1 cellular context compared by ENCODE assay signal in the genomic region with DNA sequence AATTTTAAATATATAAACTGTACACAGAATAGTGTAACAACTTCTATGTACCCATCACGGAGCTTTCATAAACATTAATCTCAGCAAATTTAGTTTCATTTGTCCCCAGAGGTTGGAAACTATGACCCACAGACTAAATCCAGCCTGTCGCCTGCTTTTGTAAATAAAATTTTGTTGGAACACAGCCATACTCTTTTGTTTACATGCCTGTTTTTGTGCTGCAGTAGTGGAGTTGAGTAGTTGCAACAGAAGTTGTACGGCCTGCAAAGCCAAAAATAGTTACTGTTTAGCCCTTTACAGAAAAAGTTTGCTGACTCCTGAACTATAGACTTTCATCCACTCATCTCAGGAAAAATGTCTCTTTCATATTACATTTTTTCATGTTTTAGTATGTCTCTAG.
A peak's percentile ranks its signal among the peaks of the same experiment; 100 is the strongest.
TF ChIP-seq lines count a peak whose summit lies in the region.

No MANE protein-coding gene starts in this region.

TF ChIP-seq in HepG2, 621 proteins besides CTCF, POLR2A, EP300 and RAD21 (continues in another document):
- TF ChIP-seq, protein P1, sequence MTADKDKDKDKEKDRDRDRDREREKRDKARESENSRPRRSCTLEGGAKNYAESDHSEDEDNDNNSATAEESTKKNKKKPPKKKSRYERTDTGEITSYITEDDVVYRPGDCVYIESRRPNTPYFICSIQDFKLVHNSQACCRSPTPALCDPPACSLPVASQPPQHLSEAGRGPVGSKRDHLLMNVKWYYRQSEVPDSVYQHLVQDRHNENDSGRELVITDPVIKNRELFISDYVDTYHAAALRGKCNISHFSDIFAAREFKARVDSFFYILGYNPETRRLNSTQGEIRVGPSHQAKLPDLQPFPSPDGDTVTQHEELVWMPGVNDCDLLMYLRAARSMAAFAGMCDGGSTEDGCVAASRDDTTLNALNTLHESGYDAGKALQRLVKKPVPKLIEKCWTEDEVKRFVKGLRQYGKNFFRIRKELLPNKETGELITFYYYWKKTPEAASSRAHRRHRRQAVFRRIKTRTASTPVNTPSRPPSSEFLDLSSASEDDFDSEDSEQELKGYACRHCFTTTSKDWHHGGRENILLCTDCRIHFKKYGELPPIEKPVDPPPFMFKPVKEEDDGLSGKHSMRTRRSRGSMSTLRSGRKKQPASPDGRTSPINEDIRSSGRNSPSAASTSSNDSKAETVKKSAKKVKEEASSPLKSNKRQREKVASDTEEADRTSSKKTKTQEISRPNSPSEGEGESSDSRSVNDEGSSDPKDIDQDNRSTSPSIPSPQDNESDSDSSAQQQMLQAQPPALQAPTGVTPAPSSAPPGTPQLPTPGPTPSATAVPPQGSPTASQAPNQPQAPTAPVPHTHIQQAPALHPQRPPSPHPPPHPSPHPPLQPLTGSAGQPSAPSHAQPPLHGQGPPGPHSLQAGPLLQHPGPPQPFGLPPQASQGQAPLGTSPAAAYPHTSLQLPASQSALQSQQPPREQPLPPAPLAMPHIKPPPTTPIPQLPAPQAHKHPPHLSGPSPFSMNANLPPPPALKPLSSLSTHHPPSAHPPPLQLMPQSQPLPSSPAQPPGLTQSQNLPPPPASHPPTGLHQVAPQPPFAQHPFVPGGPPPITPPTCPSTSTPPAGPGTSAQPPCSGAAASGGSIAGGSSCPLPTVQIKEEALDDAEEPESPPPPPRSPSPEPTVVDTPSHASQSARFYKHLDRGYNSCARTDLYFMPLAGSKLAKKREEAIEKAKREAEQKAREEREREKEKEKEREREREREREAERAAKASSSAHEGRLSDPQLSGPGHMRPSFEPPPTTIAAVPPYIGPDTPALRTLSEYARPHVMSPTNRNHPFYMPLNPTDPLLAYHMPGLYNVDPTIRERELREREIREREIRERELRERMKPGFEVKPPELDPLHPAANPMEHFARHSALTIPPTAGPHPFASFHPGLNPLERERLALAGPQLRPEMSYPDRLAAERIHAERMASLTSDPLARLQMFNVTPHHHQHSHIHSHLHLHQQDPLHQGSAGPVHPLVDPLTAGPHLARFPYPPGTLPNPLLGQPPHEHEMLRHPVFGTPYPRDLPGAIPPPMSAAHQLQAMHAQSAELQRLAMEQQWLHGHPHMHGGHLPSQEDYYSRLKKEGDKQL (CRISPR knock-in tag; IDR thresholded peaks at IDR 0.05; ENCODE audit: low read depth) = no peak
- TF ChIP-seq ISL2 (CRISPR knock-in tag; IDR thresholded peaks at IDR 0.05) (no peak), GABPB1 (CRISPR knock-in tag; IDR thresholded peaks at IDR 0.05) (no peak), LCORL (IDR thresholded peaks at IDR 0.05) (no peak), LCORL (CRISPR knock-in tag; IDR thresholded peaks at IDR 0.05) (peak; percentile 69; the same call in 1 of the 2 replicates), FOXM1 (CRISPR knock-in tag; IDR thresholded peaks at IDR 0.05) (no peak), ZNF737 (CRISPR knock-in tag; IDR thresholded peaks at IDR 0.05; ENCODE audit: borderline replicate concordance) (no peak), ZNF720 (CRISPR knock-in tag; IDR thresholded peaks at IDR 0.05) (no peak), MZF1 (CRISPR knock-in tag; IDR thresholded peaks at IDR 0.05; ENCODE audit: borderline replicate concordance) (no peak), ZNF550 (CRISPR knock-in tag; IDR thresholded peaks at IDR 0.05; ENCODE audit: borderline replicate concordance) (no peak), ZNF552 (CRISPR knock-in tag; IDR thresholded peaks at IDR 0.05; ENCODE audit: borderline replicate concordance) (no peak), KAT8 (CRISPR knock-in tag; IDR thresholded peaks at IDR 0.05) (no peak), FOXK1 (CRISPR knock-in tag; IDR thresholded peaks at IDR 0.05; ENCODE audit: borderline replicate concordance, low read depth) (peak; percentile 61; the same call in 1 of the 2 replicates), MXI1 (IDR thresholded peaks at IDR 0.05; ENCODE audit: borderline replicate concordance, low read depth, low read length) (no peak), THAP11 (CRISPR knock-in tag; IDR thresholded peaks at IDR 0.05) (no peak), IRF2 (CRISPR knock-in tag; IDR thresholded peaks at IDR 0.05) (no peak), PAX8 (CRISPR knock-in tag; IDR thresholded peaks at IDR 0.05; ENCODE audit: borderline replicate concordance) (no peak), CEBPG (CRISPR knock-in tag; IDR thresholded peaks at IDR 0.05) (peak; percentile 38; the same call in 1 of the 2 replicates), FOXO1 (CRISPR knock-in tag; IDR thresholded peaks at IDR 0.05) (peak; percentile 29; the same call in 1 of the 2 replicates), ZNF891 (CRISPR knock-in tag; IDR thresholded peaks at IDR 0.05) (no peak), TCF12 (IDR thresholded peaks at IDR 0.05) (no peak), TCF12 (CRISPR knock-in tag; IDR thresholded peaks at IDR 0.05) (no peak), NR2F2 (IDR thresholded peaks at IDR 0.05; ENCODE audit: borderline replicate concordance, low read depth) (no peak), SRSF1 (optimal IDR thresholded peaks at IDR 0.05; ENCODE audit: low read depth, low read length) (no peak), ATF1 (CRISPR knock-in tag; IDR thresholded peaks at IDR 0.05) (no peak), ELF1 (CRISPR knock-in tag; IDR thresholded peaks at IDR 0.05) (no peak), MIER3 (CRISPR knock-in tag; IDR thresholded peaks at IDR 0.05; ENCODE audit: borderline replicate concordance) (peak; percentile 49; the same call in 1 of the 2 replicates), HNF4A (CRISPR knock-in tag; IDR thresholded peaks at IDR 0.05) (peak; percentile 27; the same call in 1 of the 2 replicates), PHB2 (IDR thresholded peaks at IDR 0.05; ENCODE audit: partially characterized antibody) (no peak), SAP130 (CRISPR knock-in tag; IDR thresholded peaks at IDR 0.05; ENCODE audit: low read depth) (0 out of 2 replicates have a peak, but pooled peaks have one; percentile 24), HDAC6 (IDR thresholded peaks at IDR 0.05; ENCODE audit: low read depth, low read length) (no peak), ZNF678 (CRISPR knock-in tag; IDR thresholded peaks at IDR 0.05) (no peak)
- TF ChIP-seq, protein P2, sequence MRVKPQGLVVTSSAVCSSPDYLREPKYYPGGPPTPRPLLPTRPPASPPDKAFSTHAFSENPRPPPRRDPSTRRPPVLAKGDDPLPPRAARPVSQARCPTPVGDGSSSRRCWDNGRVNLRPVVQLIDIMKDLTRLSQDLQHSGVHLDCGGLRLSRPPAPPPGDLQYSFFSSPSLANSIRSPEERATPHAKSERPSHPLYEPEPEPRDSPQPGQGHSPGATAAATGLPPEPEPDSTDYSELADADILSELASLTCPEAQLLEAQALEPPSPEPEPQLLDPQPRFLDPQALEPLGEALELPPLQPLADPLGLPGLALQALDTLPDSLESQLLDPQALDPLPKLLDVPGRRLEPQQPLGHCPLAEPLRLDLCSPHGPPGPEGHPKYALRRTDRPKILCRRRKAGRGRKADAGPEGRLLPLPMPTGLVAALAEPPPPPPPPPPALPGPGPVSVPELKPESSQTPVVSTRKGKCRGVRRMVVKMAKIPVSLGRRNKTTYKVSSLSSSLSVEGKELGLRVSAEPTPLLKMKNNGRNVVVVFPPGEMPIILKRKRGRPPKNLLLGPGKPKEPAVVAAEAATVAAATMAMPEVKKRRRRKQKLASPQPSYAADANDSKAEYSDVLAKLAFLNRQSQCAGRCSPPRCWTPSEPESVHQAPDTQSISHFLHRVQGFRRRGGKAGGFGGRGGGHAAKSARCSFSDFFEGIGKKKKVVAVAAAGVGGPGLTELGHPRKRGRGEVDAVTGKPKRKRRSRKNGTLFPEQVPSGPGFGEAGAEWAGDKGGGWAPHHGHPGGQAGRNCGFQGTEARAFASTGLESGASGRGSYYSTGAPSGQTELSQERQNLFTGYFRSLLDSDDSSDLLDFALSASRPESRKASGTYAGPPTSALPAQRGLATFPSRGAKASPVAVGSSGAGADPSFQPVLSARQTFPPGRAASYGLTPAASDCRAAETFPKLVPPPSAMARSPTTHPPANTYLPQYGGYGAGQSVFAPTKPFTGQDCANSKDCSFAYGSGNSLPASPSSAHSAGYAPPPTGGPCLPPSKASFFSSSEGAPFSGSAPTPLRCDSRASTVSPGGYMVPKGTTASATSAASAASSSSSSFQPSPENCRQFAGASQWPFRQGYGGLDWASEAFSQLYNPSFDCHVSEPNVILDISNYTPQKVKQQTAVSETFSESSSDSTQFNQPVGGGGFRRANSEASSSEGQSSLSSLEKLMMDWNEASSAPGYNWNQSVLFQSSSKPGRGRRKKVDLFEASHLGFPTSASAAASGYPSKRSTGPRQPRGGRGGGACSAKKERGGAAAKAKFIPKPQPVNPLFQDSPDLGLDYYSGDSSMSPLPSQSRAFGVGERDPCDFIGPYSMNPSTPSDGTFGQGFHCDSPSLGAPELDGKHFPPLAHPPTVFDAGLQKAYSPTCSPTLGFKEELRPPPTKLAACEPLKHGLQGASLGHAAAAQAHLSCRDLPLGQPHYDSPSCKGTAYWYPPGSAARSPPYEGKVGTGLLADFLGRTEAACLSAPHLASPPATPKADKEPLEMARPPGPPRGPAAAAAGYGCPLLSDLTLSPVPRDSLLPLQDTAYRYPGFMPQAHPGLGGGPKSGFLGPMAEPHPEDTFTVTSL (CRISPR knock-in tag; IDR thresholded peaks at IDR 0.05; ENCODE audit: borderline replicate concordance) = peak; percentile 63; the same call in 1 of the 2 replicates
- TF ChIP-seq, protein P3, sequence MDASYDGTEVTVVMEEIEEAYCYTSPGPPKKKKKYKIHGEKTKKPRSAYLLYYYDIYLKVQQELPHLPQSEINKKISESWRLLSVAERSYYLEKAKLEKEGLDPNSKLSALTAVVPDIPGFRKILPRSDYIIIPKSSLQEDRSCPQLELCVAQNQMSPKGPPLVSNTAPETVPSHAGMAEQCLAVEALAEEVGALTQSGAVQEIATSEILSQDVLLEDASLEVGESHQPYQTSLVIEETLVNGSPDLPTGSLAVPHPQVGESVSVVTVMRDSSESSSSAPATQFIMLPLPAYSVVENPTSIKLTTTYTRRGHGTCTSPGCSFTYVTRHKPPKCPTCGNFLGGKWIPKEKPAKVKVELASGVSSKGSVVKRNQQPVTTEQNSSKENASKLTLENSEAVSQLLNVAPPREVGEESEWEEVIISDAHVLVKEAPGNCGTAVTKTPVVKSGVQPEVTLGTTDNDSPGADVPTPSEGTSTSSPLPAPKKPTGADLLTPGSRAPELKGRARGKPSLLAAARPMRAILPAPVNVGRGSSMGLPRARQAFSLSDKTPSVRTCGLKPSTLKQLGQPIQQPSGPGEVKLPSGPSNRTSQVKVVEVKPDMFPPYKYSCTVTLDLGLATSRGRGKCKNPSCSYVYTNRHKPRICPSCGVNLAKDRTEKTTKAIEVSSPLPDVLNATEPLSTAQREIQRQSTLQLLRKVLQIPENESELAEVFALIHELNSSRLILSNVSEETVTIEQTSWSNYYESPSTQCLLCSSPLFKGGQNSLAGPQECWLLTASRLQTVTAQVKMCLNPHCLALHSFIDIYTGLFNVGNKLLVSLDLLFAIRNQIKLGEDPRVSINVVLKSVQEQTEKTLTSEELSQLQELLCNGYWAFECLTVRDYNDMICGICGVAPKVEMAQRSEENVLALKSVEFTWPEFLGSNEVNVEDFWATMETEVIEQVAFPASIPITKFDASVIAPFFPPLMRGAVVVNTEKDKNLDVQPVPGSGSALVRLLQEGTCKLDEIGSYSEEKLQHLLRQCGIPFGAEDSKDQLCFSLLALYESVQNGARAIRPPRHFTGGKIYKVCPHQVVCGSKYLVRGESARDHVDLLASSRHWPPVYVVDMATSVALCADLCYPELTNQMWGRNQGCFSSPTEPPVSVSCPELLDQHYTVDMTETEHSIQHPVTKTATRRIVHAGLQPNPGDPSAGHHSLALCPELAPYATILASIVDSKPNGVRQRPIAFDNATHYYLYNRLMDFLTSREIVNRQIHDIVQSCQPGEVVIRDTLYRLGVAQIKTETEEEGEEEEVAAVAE (CRISPR knock-in tag; IDR thresholded peaks at IDR 0.05; ENCODE audit: borderline replicate concordance) = no peak
- TF ChIP-seq, protein P4, sequence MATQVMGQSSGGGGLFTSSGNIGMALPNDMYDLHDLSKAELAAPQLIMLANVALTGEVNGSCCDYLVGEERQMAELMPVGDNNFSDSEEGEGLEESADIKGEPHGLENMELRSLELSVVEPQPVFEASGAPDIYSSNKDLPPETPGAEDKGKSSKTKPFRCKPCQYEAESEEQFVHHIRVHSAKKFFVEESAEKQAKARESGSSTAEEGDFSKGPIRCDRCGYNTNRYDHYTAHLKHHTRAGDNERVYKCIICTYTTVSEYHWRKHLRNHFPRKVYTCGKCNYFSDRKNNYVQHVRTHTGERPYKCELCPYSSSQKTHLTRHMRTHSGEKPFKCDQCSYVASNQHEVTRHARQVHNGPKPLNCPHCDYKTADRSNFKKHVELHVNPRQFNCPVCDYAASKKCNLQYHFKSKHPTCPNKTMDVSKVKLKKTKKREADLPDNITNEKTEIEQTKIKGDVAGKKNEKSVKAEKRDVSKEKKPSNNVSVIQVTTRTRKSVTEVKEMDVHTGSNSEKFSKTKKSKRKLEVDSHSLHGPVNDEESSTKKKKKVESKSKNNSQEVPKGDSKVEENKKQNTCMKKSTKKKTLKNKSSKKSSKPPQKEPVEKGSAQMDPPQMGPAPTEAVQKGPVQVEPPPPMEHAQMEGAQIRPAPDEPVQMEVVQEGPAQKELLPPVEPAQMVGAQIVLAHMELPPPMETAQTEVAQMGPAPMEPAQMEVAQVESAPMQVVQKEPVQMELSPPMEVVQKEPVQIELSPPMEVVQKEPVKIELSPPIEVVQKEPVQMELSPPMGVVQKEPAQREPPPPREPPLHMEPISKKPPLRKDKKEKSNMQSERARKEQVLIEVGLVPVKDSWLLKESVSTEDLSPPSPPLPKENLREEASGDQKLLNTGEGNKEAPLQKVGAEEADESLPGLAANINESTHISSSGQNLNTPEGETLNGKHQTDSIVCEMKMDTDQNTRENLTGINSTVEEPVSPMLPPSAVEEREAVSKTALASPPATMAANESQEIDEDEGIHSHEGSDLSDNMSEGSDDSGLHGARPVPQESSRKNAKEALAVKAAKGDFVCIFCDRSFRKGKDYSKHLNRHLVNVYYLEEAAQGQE (IDR thresholded peaks at IDR 0.05; ENCODE audit: borderline replicate concordance in 1 of 2, low read depth in 1 of 2, low read length in 2 of 2) = no peak
- TF ChIP-seq, protein P5, sequence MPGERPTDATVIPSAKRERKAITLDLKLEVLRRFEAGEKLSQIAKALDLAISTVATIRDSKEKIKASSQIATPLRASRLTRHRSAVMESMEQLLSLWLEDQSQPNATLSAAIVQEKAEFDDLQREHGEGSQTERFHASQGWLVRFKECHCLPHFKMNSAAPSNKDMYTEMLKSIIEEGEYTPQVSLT (CRISPR knock-in tag; IDR thresholded peaks at IDR 0.05; ENCODE audit: borderline replicate concordance, low read depth) = no peak
- TF ChIP-seq, protein P6, sequence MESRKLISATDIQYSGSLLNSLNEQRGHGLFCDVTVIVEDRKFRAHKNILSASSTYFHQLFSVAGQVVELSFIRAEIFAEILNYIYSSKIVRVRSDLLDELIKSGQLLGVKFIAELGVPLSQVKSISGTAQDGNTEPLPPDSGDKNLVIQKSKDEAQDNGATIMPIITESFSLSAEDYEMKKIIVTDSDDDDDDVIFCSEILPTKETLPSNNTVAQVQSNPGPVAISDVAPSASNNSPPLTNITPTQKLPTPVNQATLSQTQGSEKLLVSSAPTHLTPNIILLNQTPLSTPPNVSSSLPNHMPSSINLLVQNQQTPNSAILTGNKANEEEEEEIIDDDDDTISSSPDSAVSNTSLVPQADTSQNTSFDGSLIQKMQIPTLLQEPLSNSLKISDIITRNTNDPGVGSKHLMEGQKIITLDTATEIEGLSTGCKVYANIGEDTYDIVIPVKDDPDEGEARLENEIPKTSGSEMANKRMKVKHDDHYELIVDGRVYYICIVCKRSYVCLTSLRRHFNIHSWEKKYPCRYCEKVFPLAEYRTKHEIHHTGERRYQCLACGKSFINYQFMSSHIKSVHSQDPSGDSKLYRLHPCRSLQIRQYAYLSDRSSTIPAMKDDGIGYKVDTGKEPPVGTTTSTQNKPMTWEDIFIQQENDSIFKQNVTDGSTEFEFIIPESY (CRISPR knock-in tag; IDR thresholded peaks at IDR 0.05) = no peak
- TF ChIP-seq, protein P7, sequence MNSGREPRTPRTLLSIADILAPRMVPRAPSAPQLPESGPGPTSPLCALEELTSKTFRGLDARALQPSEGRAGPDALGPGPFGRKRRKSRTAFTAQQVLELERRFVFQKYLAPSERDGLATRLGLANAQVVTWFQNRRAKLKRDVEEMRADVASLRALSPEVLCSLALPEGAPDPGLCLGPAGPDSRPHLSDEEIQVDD (CRISPR knock-in tag; IDR thresholded peaks at IDR 0.05; ENCODE audit: borderline replicate concordance) = no peak
